In the genomic region with DNA sequence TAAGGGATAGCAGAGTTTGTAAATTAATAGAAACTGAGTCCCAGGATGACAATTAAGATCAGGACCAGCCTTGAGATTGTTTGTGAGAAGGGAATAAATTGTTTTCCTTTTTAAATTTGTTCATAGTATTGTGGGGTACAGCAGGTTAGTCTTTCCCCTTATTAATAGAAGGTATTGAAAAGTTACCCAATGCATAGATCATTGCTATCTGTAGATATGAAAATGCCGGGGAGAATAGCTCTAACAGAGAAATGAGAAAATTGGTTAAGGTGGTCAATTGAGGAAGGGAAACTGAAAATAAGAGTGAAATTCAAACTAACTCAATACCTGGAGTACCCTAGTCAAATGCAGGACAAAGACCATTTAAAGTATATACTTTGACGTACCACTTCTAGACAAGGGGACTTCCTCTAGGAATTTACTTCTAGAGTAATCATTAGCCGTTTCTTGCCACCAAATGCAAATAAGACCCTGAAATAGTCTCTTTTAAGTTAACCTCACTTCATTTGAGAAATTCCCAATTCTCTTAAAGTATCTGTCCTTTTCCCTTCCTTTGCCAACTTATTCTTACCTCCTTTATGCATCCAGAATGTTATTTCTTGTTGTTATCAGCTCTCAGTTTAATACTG, we compare ENCODE assay signal across 1 cellular context.
A peak's percentile ranks its signal among the peaks of the same experiment; 100 is the strongest.
TF ChIP-seq lines count a peak whose summit lies in the region.

No MANE protein-coding gene starts in this region.

TF ChIP-seq in GM12878, 131 proteins besides CTCF, POLR2A, EP300 and RAD21 (continued from another document):
- TF ChIP-seq, protein P1, sequence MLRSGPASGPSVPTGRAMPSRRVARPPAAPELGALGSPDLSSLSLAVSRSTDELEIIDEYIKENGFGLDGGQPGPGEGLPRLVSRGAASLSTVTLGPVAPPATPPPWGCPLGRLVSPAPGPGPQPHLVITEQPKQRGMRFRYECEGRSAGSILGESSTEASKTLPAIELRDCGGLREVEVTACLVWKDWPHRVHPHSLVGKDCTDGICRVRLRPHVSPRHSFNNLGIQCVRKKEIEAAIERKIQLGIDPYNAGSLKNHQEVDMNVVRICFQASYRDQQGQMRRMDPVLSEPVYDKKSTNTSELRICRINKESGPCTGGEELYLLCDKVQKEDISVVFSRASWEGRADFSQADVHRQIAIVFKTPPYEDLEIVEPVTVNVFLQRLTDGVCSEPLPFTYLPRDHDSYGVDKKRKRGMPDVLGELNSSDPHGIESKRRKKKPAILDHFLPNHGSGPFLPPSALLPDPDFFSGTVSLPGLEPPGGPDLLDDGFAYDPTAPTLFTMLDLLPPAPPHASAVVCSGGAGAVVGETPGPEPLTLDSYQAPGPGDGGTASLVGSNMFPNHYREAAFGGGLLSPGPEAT (IDR thresholded peaks at IDR 0.05; ENCODE audit: low read depth), result peak; percentile 92
- no peak for TF ChIP-seq RFX5 (IDR thresholded peaks at IDR 0.05; ENCODE audit: low read depth, low read length)
- no peak for TF ChIP-seq NFXL1 (IDR thresholded peaks at IDR 0.05; ENCODE audit: borderline replicate concordance)
- TF ChIP-seq POLR2AphosphoS5 (IDR thresholded peaks at IDR 0.05; ENCODE audit: low read length), result no peak
- TF ChIP-seq RBBP5 (conservative IDR thresholded peaks at IDR 0.05), result no peak
- TF ChIP-seq KDM1A (IDR thresholded peaks at IDR 0.05; ENCODE audit: borderline replicate concordance), result no peak
- no peak for TF ChIP-seq TCF3 (IDR thresholded peaks at IDR 0.05; ENCODE audit: borderline replicate concordance, insufficient read depth, low read depth, low read length)
- no peak for TF ChIP-seq EGR1 (IDR thresholded peaks at IDR 0.05; ENCODE audit: borderline replicate concordance in 1 of 2, low read depth in 2 of 2, low read length in 2 of 2)
- no peak for TF ChIP-seq SMARCA5 (IDR thresholded peaks at IDR 0.05)
- TF ChIP-seq PML (IDR thresholded peaks at IDR 0.05; ENCODE audit: low read length), result no peak
- no peak for TF ChIP-seq SUPT20H (IDR thresholded peaks at IDR 0.05; ENCODE audit: borderline replicate concordance, control insufficient read depth, low read depth, low read length)
- no peak for TF ChIP-seq SUZ12 (IDR thresholded peaks at IDR 0.05; ENCODE audit: unreplicated experiment)
- TF ChIP-seq, protein P2, sequence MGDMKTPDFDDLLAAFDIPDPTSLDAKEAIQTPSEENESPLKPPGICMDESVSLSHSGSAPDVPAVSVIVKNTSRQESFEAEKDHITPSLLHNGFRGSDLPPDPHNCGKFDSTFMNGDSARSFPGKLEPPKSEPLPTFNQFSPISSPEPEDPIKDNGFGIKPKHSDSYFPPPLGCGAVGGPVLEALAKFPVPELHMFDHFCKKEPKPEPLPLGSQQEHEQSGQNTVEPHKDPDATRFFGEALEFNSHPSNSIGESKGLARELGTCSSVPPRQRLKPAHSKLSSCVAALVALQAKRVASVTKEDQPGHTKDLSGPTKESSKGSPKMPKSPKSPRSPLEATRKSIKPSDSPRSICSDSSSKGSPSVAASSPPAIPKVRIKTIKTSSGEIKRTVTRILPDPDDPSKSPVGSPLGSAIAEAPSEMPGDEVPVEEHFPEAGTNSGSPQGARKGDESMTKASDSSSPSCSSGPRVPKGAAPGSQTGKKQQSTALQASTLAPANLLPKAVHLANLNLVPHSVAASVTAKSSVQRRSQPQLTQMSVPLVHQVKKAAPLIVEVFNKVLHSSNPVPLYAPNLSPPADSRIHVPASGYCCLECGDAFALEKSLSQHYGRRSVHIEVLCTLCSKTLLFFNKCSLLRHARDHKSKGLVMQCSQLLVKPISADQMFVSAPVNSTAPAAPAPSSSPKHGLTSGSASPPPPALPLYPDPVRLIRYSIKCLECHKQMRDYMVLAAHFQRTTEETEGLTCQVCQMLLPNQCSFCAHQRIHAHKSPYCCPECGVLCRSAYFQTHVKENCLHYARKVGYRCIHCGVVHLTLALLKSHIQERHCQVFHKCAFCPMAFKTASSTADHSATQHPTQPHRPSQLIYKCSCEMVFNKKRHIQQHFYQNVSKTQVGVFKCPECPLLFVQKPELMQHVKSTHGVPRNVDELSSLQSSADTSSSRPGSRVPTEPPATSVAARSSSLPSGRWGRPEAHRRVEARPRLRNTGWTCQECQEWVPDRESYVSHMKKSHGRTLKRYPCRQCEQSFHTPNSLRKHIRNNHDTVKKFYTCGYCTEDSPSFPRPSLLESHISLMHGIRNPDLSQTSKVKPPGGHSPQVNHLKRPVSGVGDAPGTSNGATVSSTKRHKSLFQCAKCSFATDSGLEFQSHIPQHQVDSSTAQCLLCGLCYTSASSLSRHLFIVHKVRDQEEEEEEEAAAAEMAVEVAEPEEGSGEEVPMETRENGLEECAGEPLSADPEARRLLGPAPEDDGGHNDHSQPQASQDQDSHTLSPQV (IDR thresholded peaks at IDR 0.05), result no peak
- TF ChIP-seq ZZZ3 (IDR thresholded peaks at IDR 0.05; ENCODE audit: control insufficient read depth, insufficient read length, low read depth), result no peak
- TF ChIP-seq CHD4 (IDR thresholded peaks at IDR 0.05), result no peak
- TF ChIP-seq, protein P3, sequence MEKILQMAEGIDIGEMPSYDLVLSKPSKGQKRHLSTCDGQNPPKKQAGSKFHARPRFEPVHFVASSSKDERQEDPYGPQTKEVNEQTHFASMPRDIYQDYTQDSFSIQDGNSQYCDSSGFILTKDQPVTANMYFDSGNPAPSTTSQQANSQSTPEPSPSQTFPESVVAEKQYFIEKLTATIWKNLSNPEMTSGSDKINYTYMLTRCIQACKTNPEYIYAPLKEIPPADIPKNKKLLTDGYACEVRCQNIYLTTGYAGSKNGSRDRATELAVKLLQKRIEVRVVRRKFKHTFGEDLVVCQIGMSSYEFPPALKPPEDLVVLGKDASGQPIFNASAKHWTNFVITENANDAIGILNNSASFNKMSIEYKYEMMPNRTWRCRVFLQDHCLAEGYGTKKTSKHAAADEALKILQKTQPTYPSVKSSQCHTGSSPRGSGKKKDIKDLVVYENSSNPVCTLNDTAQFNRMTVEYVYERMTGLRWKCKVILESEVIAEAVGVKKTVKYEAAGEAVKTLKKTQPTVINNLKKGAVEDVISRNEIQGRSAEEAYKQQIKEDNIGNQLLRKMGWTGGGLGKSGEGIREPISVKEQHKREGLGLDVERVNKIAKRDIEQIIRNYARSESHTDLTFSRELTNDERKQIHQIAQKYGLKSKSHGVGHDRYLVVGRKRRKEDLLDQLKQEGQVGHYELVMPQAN (conservative IDR thresholded peaks at IDR 0.05), result no peak
- no peak for TF ChIP-seq ETV6 (conservative IDR thresholded peaks at IDR 0.05 in 1 of 2, IDR thresholded peaks at IDR 0.05 in 1 of 2; ENCODE audit: borderline replicate concordance in 1 of 2, low read depth in 1 of 2)
- TF ChIP-seq, protein P4, sequence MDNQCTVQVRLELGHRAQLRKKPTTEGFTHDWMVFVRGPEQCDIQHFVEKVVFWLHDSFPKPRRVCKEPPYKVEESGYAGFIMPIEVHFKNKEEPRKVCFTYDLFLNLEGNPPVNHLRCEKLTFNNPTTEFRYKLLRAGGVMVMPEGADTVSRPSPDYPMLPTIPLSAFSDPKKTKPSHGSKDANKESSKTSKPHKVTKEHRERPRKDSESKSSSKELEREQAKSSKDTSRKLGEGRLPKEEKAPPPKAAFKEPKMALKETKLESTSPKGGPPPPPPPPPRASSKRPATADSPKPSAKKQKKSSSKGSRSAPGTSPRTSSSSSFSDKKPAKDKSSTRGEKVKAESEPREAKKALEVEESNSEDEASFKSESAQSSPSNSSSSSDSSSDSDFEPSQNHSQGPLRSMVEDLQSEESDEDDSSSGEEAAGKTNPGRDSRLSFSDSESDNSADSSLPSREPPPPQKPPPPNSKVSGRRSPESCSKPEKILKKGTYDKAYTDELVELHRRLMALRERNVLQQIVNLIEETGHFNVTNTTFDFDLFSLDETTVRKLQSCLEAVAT (IDR thresholded peaks at IDR 0.05), result 0 out of 2 replicates have a peak, but pooled peaks have one; percentile 40
- TF ChIP-seq IRF4 (IDR thresholded peaks at IDR 0.05; ENCODE audit: low read depth, low read length), result no peak
- TF ChIP-seq ZBED1 (IDR thresholded peaks at IDR 0.05; ENCODE audit: borderline replicate concordance), result no peak
- no peak for TF ChIP-seq FOXM1 (IDR thresholded peaks at IDR 0.05; ENCODE audit: low read depth, low read length)
- TF ChIP-seq IKZF1 (conservative IDR thresholded peaks at IDR 0.05), result peak; percentile 73; the same call in 1 of the 2 replicates
- TF ChIP-seq, protein P5, sequence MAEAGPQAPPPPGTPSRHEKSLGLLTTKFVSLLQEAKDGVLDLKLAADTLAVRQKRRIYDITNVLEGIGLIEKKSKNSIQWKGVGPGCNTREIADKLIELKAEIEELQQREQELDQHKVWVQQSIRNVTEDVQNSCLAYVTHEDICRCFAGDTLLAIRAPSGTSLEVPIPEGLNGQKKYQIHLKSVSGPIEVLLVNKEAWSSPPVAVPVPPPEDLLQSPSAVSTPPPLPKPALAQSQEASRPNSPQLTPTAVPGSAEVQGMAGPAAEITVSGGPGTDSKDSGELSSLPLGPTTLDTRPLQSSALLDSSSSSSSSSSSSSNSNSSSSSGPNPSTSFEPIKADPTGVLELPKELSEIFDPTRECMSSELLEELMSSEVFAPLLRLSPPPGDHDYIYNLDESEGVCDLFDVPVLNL (IDR thresholded peaks at IDR 0.05; ENCODE audit: low read depth, low read length), result no peak
- no peak for TF ChIP-seq PAX5 (IDR thresholded peaks at IDR 0.05; ENCODE audit: borderline replicate concordance, low read depth, low read length)
- TF ChIP-seq SREBF1 (IDR thresholded peaks at IDR 0.05; ENCODE audit: low read length), result no peak
- no peak for TF ChIP-seq RCOR1 (conservative IDR thresholded peaks at IDR 0.05; ENCODE audit: low read depth, low read length)
- TF ChIP-seq CEBPB (IDR thresholded peaks at IDR 0.05; ENCODE audit: borderline replicate concordance in 1 of 2, low read depth in 2 of 2, low read length in 2 of 2), result no peak
- peak; percentile 71 for TF ChIP-seq SPI1 (IDR thresholded peaks at IDR 0.05; ENCODE audit: borderline replicate concordance, insufficient read depth, low read depth, low read length)
- TF ChIP-seq SMAD1 (IDR thresholded peaks at IDR 0.05; ENCODE audit: low read depth, partially characterized antibody), result no peak
- TF ChIP-seq SP1 (IDR thresholded peaks at IDR 0.05; ENCODE audit: low read depth, low read length), result no peak
- no peak for TF ChIP-seq SRF (IDR thresholded peaks at IDR 0.05; ENCODE audit: low read depth in 2 of 2, low read length in 2 of 2)
- peak; percentile 84 for TF ChIP-seq MEF2B (IDR thresholded peaks at IDR 0.05; ENCODE audit: partially characterized antibody, poor library complexity, severe bottlenecking)
- TF ChIP-seq ESRRA (IDR thresholded peaks at IDR 0.05; ENCODE audit: low read length), result no peak
TF ChIP-seq in GM12878: peak in this region for 17.
